In the genomic region with DNA sequence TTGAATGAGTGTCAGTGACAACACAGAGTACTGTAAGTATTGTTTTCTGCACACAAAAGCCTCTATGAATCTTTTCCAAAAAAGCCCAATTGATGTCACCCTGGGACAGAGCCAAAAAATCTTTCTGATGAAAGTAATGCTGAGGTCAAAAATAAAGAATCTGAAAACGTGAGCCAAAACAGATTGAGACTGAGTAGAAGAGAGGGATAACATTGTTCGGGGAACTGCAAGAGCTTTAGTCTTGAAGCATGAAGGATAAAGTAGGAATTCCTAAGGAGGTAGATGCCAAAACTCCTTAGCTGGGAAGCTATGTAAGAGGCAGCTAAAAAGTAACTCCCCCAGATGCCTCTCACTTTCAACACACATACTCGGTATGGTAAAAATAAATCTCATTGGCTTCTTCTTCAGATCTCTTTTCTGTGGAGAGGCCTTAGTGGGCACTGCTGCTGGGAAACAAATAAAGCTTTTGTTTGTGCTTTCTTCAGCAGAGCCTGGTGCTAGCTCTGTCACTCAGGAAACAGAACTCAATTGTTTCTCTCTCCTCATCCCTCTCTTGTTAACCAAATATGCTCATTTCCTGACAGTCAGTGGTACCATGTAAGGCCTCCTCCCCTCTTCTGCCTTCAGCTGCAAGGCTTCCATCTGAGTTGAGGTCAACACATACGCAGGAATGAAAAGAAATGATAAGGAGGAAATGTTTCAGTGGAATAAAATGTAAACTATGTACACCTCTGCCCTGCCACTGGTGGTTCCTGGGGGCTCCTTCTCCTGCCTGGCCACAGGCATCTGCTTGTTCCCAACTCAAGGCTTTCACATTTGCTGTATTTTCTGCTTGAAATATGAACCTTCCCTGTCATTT, we compare ENCODE assay signal across 8 cellular contexts. TPM values are rescaled to one million over a fixed set of nuclear protein-coding genes. Genes with fewer than 3 reads are reported as not detected.
DNase-seq lines count a peak whose midpoint lies in the region; ATAC-seq and TF ChIP-seq lines count a peak whose summit lies in the region.

No MANE protein-coding gene starts in this region.

- no peak overlapping the region for H3K4me3 Mint-ChIP-seq in activated naive CD8-positive, alpha-beta T cell treated with anti-CD3 and anti-CD28 coated beads, Interleukin-2, amount 10 ng/mL, durations not matched to agents 7 days and 5 days

- no peak for TF ChIP-seq CTCF in retinal pigment epithelial cell (conservative IDR thresholded peaks at IDR 0.05; ENCODE audit: low read depth, low read length)

- intact Hi-C loops in left ventricle myocardium superior (cut with micrococcal nuclease), result no loop called here

- peaks cover 14% of the 10 kb centered on the region for H3K9me3 Mint-ChIP-seq in activated naive CD8-positive, alpha-beta T cell treated with anti-CD3 and anti-CD28 coated beads, Interleukin-2, amount 10 ng/mL, durations not matched to agents 7 days and 5 days

- POLR2A ChIA-PET in activated naive CD8-positive, alpha-beta T cell treated with anti-CD3 and anti-CD28 coated beads, Interleukin-2, amount 10 ng/mL, durations not matched to agents 7 days and 5 days (lab: Charles Lee), result interaction anchor here (1.9 kb wide), 1 partner anchor 58 kb away, joined by 5 read pairs; the partner anchor contains the start of gene CD200

- no peak overlapping the region for H3K4me3 ChIP-seq in retinal pigment epithelial cell (ENCODE audit: low read length)

- peaks cover 12% of the 10 kb centered on the region for H3K36me3 Mint-ChIP-seq in activated naive CD8-positive, alpha-beta T cell treated with anti-CD3 and anti-CD28 coated beads, Interleukin-2, amount 10 ng/mL, durations not matched to agents 7 days and 5 days

- H3K27me3 Mint-ChIP-seq in activated naive CD8-positive, alpha-beta T cell treated with anti-CD3 and anti-CD28 coated beads, Interleukin-2, amount 10 ng/mL, durations not matched to agents 7 days and 5 days, result no peaks in the 10 kb centered on the region

- H3K27ac Mint-ChIP-seq in activated naive CD8-positive, alpha-beta T cell treated with anti-CD3 and anti-CD28 coated beads, Interleukin-2, amount 10 ng/mL, durations not matched to agents 7 days and 5 days, result peak overlapping the region; percentile 64

- peaks cover 26% of the 10 kb centered on the region for H3K4me1 Mint-ChIP-seq in activated naive CD8-positive, alpha-beta T cell treated with anti-CD3 and anti-CD28 coated beads, Interleukin-2, amount 10 ng/mL, durations not matched to agents 7 days and 5 days

- peak; percentile 70 for DNase-seq in AG20443 (ENCODE audit: low spot score)
- DNase-seq in activated naive CD8-positive, alpha-beta T cell treated with anti-CD3 and anti-CD28 coated beads, Interleukin-2, amount 10 ng/mL, durations not matched to agents 7 days and 5 days, result no peak
- no peak for DNase-seq in left ventricle myocardium superior
- peak; percentile 80 for DNase-seq in retinal pigment epithelial cell (ENCODE audit: low read depth)
- DNase-seq in NCI-H1417 treated with DMSO at 0.1 percent for 48 hours (lab: John Stamatoyannopoulos, UW), result no peak
- no peak for DNase-seq in activated gamma-delta T cell treated with Interleukin-2 at 50 U/mL for 16 hours

- ATAC-seq in HG02678 (IDR thresholded peaks at IDR 0.05; ENCODE audit: unreplicated experiment) (peak; percentile 66), left ventricle myocardium superior (peak; percentile 64), GM19324 (IDR thresholded peaks at IDR 0.05; ENCODE audit: low FRiP score, unreplicated experiment) (no peak)
- ATAC-seq in activated naive CD8-positive, alpha-beta T cell treated with anti-CD3 and anti-CD28 coated beads, Interleukin-2, amount 10 ng/mL, durations not matched to agents 7 days and 5 days (ENCODE audit: low read depth), result peak; percentile 85

RNA-seq across cellular contexts. Expression of gene CD200, which starts 58.1 kb away (rescaled TPM):
- 1 to 10 TPM; 1.7 to 2.1 TPM for total RNA-seq in activated naive CD8-positive, alpha-beta T cell treated with anti-CD3 and anti-CD28 coated beads, Interleukin-2, amount 10 ng/mL, durations not matched to agents 7 days and 5 days
- total RNA-seq in left ventricle myocardium superior, result 1.3 TPM

Comparison
In these comparisons a context has a peak if more than half of its experiments do, and no peak if none do; other contexts are left out.
1. DNase-seq: peak in AG20443 (single experiment) and retinal pigment epithelial cell (single experiment); none in activated naive CD8-positive, alpha-beta T cell treated with anti-CD3 and anti-CD28 coated beads, Interleukin-2, amount 10 ng/mL, durations not matched to agents 7 days and 5 days (single experiment), left ventricle myocardium superior (single experiment), NCI-H1417 treated with DMSO at 0.1 percent for 48 hours (single experiment) and activated gamma-delta T cell treated with Interleukin-2 at 50 U/mL for 16 hours (single experiment).